ENCODE assay signal across 7 cellular contexts in genomic region chr18:74496508-74497307, GRCh38. TPM values are rescaled to one million over a fixed set of nuclear protein-coding genes. Genes with fewer than 3 reads are reported as not detected.
DNase-seq lines count a peak whose midpoint lies in the region; ATAC-seq and TF ChIP-seq lines count a peak whose summit lies in the region.

No MANE protein-coding gene starts in this region.

- peaks cover 17 to 45% of the 10 kb centered on the region in 2 donors for H3K4me1 ChIP-seq in left lung

- H3K4me3 ChIP-seq in GM08714 (ENCODE audit: low read length): peak overlapping the region; percentile 98
- H3K4me3 ChIP-seq in choroid plexus epithelial cell (ENCODE audit: low read depth, low read length): peak overlapping the region; percentile 96
- H3K4me3 ChIP-seq in left lung: peak overlapping the region; percentile 86 to 99

- TF ChIP-seq CTCF in choroid plexus epithelial cell (conservative IDR thresholded peaks at IDR 0.05; ENCODE audit: low read depth, low read length): peak; percentile 7
- peak in 1 of 2 donors; percentile 7 for TF ChIP-seq CTCF in left lung (IDR thresholded peaks at IDR 0.05)

- H3K9me3 ChIP-seq in left lung: no peaks in the 10 kb centered on the region

- no peaks in the 10 kb centered on the region for H3K27me3 ChIP-seq in left lung

- peaks cover 4 to 9% of the 10 kb centered on the region in 2 donors for H3K36me3 ChIP-seq in left lung

- H3K27ac ChIP-seq in left lung: peak overlapping the region; percentile 83 to 95

- ATAC-seq in GM21529 (IDR thresholded peaks at IDR 0.05; ENCODE audit: unreplicated experiment): peak; percentile 29
- ATAC-seq in left lung: peak; percentile 38

- intact Hi-C loops in left lung (cut with DNase I): no loop called here

- DNase-seq in HUDEP-2 (lab: John Stamatoyannopoulos, UW; ENCODE audit: unreplicated experiment in 76 of 76): peak in 48 of 76 experiments; percentile 5 to 75 (median 42)
- DNase-seq in T-helper 9 cell: peak; percentile 25
- DNase-seq in choroid plexus epithelial cell (ENCODE audit: low read depth): peak; percentile 50
- peak; percentile 70 to 89 for DNase-seq in left lung
- DNase-seq in stimulated activated CD4-positive, alpha-beta T cell treated with anti-CD3 and anti-CD28 coated beads, TNF-alpha, amount 100 ng/mL, for 24 hours (ENCODE audit: low read depth in 3 of 3): peak in 2 of 3 experiments; percentile 8 to 33

RNA-seq across cellular contexts. Expression of gene CNDP2, which starts 0.5 kb away (rescaled TPM):
- total RNA-seq in left lung: 100 to 1,000 TPM; 242 to 301 TPM

RNA-seq across cellular contexts. Expression of gene CNDP1, which starts 37.6 kb away (rescaled TPM):
- not detected for total RNA-seq in left lung

RNA-seq across cellular contexts. Expression of gene DIPK1C, which starts 39.6 kb away (rescaled TPM):
- total RNA-seq in left lung: not detected

Comparison
In these comparisons a context has a peak if more than half of its experiments do, and no peak if none do; other contexts are left out.
1. Peak in every context shown above with its lines: DNase-seq, ATAC-seq, H3K4me3 ChIP-seq and H3K27ac ChIP-seq.
2. DNase-seq: peak in every context shown above with its lines; median percentile 80 in left lung; 50 in choroid plexus epithelial cell; 42 in HUDEP-2; 25 in T-helper 9 cell; 20 in stimulated activated CD4-positive, alpha-beta T cell treated with anti-CD3 and anti-CD28 coated beads, TNF-alpha, amount 100 ng/mL, for 24 hours.